37 cellular contexts compared by ENCODE assay signal in genomic region chr6:65416640-65417039, GRCh38.
"Had no signal": no experiment of that assay in that cellular context is flagged by ENCODE, and none has a peak within 500 bp of the region (broad histone marks: within the 10 kb centered on the region; RNA-seq: fewer than 3 reads in every experiment).

No MANE protein-coding gene starts in this region.

- ATAC-seq: activated CD8-positive, alpha-beta T cell treated with anti-CD3 and anti-CD28 coated beads for 36 hours; activated naive CD4-positive, alpha-beta T cell treated with anti-CD3 and anti-CD28 coated beads, Interleukin-2, amount 50 U/mL, for 72 hours; activated T-cell treated with anti-CD3 and anti-CD28 coated beads, Interleukin-2, amount 50 U/mL, for 4 hours; activated T-cell treated with anti-CD3 and anti-CD28 coated beads, Interleukin-2, amount 50 U/mL, for 72 hours; activated T-helper 17 cell treated with anti-CD3 and anti-CD28 coated beads, Interleukin-2, amount 50 U/mL, for 72 hours; body of pancreas had no signal

- H3K4me1 ChIP-seq: adrenal gland, body of pancreas, breast epithelium had no signal

- H3K36me3 ChIP-seq: adrenal gland, brain microvascular endothelial cell, breast epithelium had no signal

- H3K27me3 Mint-ChIP-seq: activated B cell treated with CpG ODN at 0.5 μM for 24 hours; activated CD4-positive, alpha-beta memory T cell treated with anti-CD3 and anti-CD28 coated beads for 36 hours; activated CD4-positive, alpha-beta T cell treated with anti-CD3 and anti-CD28 coated beads, Interleukin-2, amount 10 ng/mL, durations not matched to agents 24 days and 14 days; activated CD8-positive, alpha-beta T cell treated with anti-CD3 and anti-CD28 coated beads for 36 hours; activated naive CD8-positive, alpha-beta T cell treated with anti-CD3 and anti-CD28 coated beads for 36 hours; activated T-helper 17 cell treated with anti-CD3 and anti-CD28 coated beads, Interleukin-2, amount 50 U/mL, for 72 hours had no signal

- H3K9me3 ChIP-seq: adrenal gland, body of pancreas, breast epithelium had no signal

- DNase-seq: activated B cell treated with CpG ODN at 0.5 μM for 24 hours; activated CD4-positive, alpha-beta memory T cell treated with anti-CD3 and anti-CD28 coated beads for 36 hours; activated CD4-positive, alpha-beta T cell treated with anti-CD3 and anti-CD28 coated beads for 4 hours; activated CD4-positive, alpha-beta T cell treated with anti-CD3 and anti-CD28 coated beads, Interleukin-2, amount 10 ng/mL, durations not matched to agents 24 days and 14 days; activated CD4-positive, alpha-beta T cell treated with anti-CD3 and anti-CD28 coated beads, Interleukin-2, amount 50 U/mL, for 1 hour; activated CD4-positive, alpha-beta T cell treated with anti-CD3 and anti-CD28 coated beads, Interleukin-2, amount 50 U/mL, for 4 hours; activated CD4-positive, CD25-positive, alpha-beta regulatory T cell treated with anti-CD3 and anti-CD28 coated beads, Interleukin-2, amount 50 U/mL, for 72 hours; activated CD8-positive, alpha-beta memory T cell treated with anti-CD3 and anti-CD28 coated beads, Interleukin-2, amount 50 U/mL, for 4 hours; activated CD8-positive, alpha-beta T cell treated with anti-CD3 and anti-CD28 coated beads for 36 hours; activated effector memory CD4-positive, alpha-beta T cell treated with anti-CD3 and anti-CD28 coated beads, Interleukin-2, amount 50 U/mL, for 16 hours; activated gamma-delta T cell treated with Interleukin-2 at 50 U/mL for 16 hours; activated naive CD4-positive, alpha-beta T cell; activated naive CD4-positive, alpha-beta T cell treated with anti-CD3 and anti-CD28 coated beads for 36 hours; activated naive CD4-positive, alpha-beta T cell treated with anti-CD3 and anti-CD28 coated beads, Interleukin-2, amount 50 U/mL, for 16 hours; activated naive CD8-positive, alpha-beta T cell treated with anti-CD3 and anti-CD28 coated beads for 36 hours; activated T-cell treated with anti-CD3 and anti-CD28 coated beads for 4 hours; activated T-cell treated with anti-CD3 and anti-CD28 coated beads, Interleukin-2, amount 50 U/mL, for 1 hour; activated T-cell treated with anti-CD3 and anti-CD28 coated beads, Interleukin-2, amount 50 U/mL, for 4 hours; activated T-cell treated with anti-CD3 and anti-CD28 coated beads, Interleukin-2, amount 50 U/mL, for 72 hours; adrenal gland; amniotic stem cell; aorta; body of pancreas; brain microvascular endothelial cell; SW 1271; T-helper 1 cell; T-helper 2 cell; T-helper 9 cell had no signal

- H3K27ac ChIP-seq: adrenal gland, body of pancreas, brain microvascular endothelial cell, breast epithelium, VCaP had no signal

- FAIRE-seq: astrocyte, TTC549 had no signal

- H3K4me1 Mint-ChIP-seq: activated B cell treated with CpG ODN at 0.5 μM for 24 hours; activated CD4-positive, alpha-beta T cell treated with anti-CD3 and anti-CD28 coated beads, Interleukin-2, amount 10 ng/mL, durations not matched to agents 24 days and 14 days; activated naive CD8-positive, alpha-beta T cell treated with anti-CD3 and anti-CD28 coated beads for 36 hours; activated T-helper 17 cell treated with anti-CD3 and anti-CD28 coated beads, Interleukin-2, amount 50 U/mL, for 72 hours had no signal

- H3K27me3 ChIP-seq: adrenal gland, body of pancreas, brain microvascular endothelial cell, breast epithelium had no signal

- H3K27ac Mint-ChIP-seq: activated B cell treated with CpG ODN at 0.5 μM for 24 hours; activated CD4-positive, alpha-beta memory T cell treated with anti-CD3 and anti-CD28 coated beads for 36 hours; activated CD4-positive, alpha-beta T cell treated with anti-CD3 and anti-CD28 coated beads, Interleukin-2, amount 10 ng/mL, durations not matched to agents 24 days and 14 days; activated CD8-positive, alpha-beta T cell treated with anti-CD3 and anti-CD28 coated beads for 36 hours; activated naive CD4-positive, alpha-beta T cell treated with anti-CD3 and anti-CD28 coated beads for 36 hours; activated naive CD4-positive, alpha-beta T cell treated with anti-CD3 and anti-CD28 coated beads, Interleukin-2, amount 50 U/mL, for 72 hours; activated naive CD8-positive, alpha-beta T cell treated with anti-CD3 and anti-CD28 coated beads for 36 hours; activated T-cell treated with anti-CD3 and anti-CD28 coated beads, Interleukin-2, amount 50 U/mL, for 72 hours; activated T-helper 1 cell treated with anti-CD3 and anti-CD28 coated beads, Interleukin-12 subunit alpha, Interleukin-12 subunit beta, Interleukin-2, Interleukin-4 antibody, amounts not matched to agents 30 ng/mL and 10 ng/mL and 1 ng/mL, durations not matched to agents 14 hours and 24 hours and 36 hours; activated T-helper 17 cell treated with anti-CD3 and anti-CD28 coated beads, Interleukin-2, amount 50 U/mL, for 72 hours; T-helper 1 cell treated with Interleukin-12 subunit alpha and Interleukin-12 subunit beta and Interleukin-4 antibody, amounts not matched to agents 30 μg/mL and 1 μg/mL, for 36 hours; T-helper 2 cell treated with Interferon-gamma antibody and Interleukin-4, amounts not matched to agents 5 μg/mL and 100 μg/mL, for 36 hours had no signal

- H3K4me3 Mint-ChIP-seq: activated B cell treated with CpG ODN at 0.5 μM for 24 hours; activated CD4-positive, alpha-beta memory T cell treated with anti-CD3 and anti-CD28 coated beads for 36 hours; activated CD4-positive, alpha-beta T cell treated with anti-CD3 and anti-CD28 coated beads, Interleukin-2, amount 10 ng/mL, durations not matched to agents 24 days and 14 days; activated CD8-positive, alpha-beta T cell treated with anti-CD3 and anti-CD28 coated beads for 36 hours; activated naive CD4-positive, alpha-beta T cell treated with anti-CD3 and anti-CD28 coated beads for 36 hours; activated naive CD8-positive, alpha-beta T cell treated with anti-CD3 and anti-CD28 coated beads for 36 hours; activated T-cell treated with anti-CD3 and anti-CD28 coated beads, Interleukin-2, amount 50 U/mL, for 4 hours; activated T-cell treated with anti-CD3 and anti-CD28 coated beads, Interleukin-2, amount 50 U/mL, for 72 hours; activated T-helper 1 cell treated with anti-CD3 and anti-CD28 coated beads, Interleukin-12 subunit alpha, Interleukin-12 subunit beta, Interleukin-2, Interleukin-4 antibody, amounts not matched to agents 30 ng/mL and 10 ng/mL and 1 ng/mL, durations not matched to agents 14 hours and 24 hours and 36 hours; activated T-helper 17 cell treated with anti-CD3 and anti-CD28 coated beads, Interleukin-2, amount 50 U/mL, for 72 hours; T-helper 1 cell treated with Interleukin-12 subunit alpha and Interleukin-12 subunit beta and Interleukin-4 antibody, amounts not matched to agents 30 μg/mL and 1 μg/mL, for 36 hours; T-helper 2 cell treated with Interferon-gamma antibody and Interleukin-4, amounts not matched to agents 5 μg/mL and 100 μg/mL, for 36 hours had no signal

- H3K4me3 ChIP-seq: adrenal gland, body of pancreas, breast epithelium had no signal

- H3K36me3 Mint-ChIP-seq: activated CD4-positive, alpha-beta memory T cell treated with anti-CD3 and anti-CD28 coated beads for 36 hours; activated naive CD4-positive, alpha-beta T cell treated with anti-CD3 and anti-CD28 coated beads, Interleukin-2, amount 50 U/mL, for 72 hours; activated naive CD8-positive, alpha-beta T cell treated with anti-CD3 and anti-CD28 coated beads for 36 hours had no signal
